25 cellular contexts compared by ENCODE assay signal in the genomic region with DNA sequence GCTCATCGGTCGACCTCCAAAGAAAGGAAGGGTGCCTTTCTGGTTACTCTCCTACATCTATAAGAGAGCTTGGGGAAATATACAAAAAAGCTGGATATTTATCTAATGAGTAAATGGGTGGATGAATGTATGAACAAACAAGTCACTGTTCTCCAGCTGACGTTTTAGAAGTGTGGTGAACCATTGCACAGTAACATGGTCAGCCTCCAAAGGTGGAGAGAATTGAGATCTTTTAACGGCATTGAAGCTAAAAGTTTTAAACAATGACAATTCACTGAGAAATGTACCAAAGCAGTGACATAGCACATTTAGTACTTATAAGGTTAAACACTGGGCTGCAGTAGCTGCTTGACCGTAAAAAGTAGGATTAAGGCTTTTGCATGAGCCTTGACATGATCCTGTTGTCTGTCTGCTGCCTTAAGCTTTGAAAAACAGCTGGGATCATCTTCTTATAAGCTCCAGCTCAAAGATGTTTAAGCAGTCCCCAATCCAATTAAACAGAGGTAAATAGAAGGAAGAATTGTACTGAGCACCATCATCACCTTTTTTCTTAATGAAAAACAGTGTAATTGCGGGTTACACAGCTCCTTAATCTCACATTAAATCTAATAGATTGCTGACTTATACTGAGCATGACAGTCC.
DNase-seq lines count a peak whose midpoint lies in the region; ATAC-seq lines count a peak whose summit lies in the region.
"Had no signal": no experiment of that assay in that cellular context is flagged by ENCODE, and none has a peak within 500 bp of the region (broad histone marks: within the 10 kb centered on the region; RNA-seq: fewer than 3 reads in every experiment).

No MANE protein-coding gene starts in this region.

- intact Hi-C loops in right cardiac atrium (cut with DNase I), result loop anchor here in 1 of 4 donors (10.0 kb wide), 1 partner anchor 58 kb away; no protein-coding TSS in a partner anchor

- no peaks in the 10 kb centered on the region; the same call in 1 of the 2 replicates for H3K4me1 ChIP-seq in SJCRH30
- H3K4me1 ChIP-seq in right cardiac atrium (ENCODE audit: control insufficient read depth, insufficient read depth, low read length), result no peaks in the 10 kb centered on the region
- H3K4me1 ChIP-seq: breast epithelium, Caco-2 had no signal

- peak overlapping the region; percentile 9; the same call in 1 of the 2 replicates for H3K27ac ChIP-seq in SJCRH30
- no peak overlapping the region for H3K27ac ChIP-seq in right cardiac atrium (ENCODE audit: low read length)
- H3K27ac ChIP-seq: breast epithelium, C4-2B, skin epidermis had no signal

- DNase-seq in COLO829 (ENCODE audit: low spot score) (peak; percentile 60), H4 (ENCODE audit: low spot score) (peak; percentile 38), SJCRH30 (peak in 1 of 2 experiments; percentile 3), iris pigment epithelial cell (ENCODE audit: low read depth) (peak; percentile 2), anterior cingulate cortex (lab: John Stamatoyannopoulos, UW) (no peak), right cardiac atrium (no peak)
- DNase-seq in effector memory CD8-positive, alpha-beta T cell, result no peak
- DNase-seq: activated CD4-positive, alpha-beta T cell treated with anti-CD3 and anti-CD28 coated beads for 36 hours; activated CD8-positive, alpha-beta T cell treated with anti-CD3 and anti-CD28 coated beads, Interleukin-2, amount 10 ng/mL, durations not matched to agents 7 days and 5 days; activated naive CD4-positive, alpha-beta T cell treated with anti-CD3 and anti-CD28 coated beads, Interleukin-2, amount 10 ng/mL, durations not matched to agents 7 days and 5 days; Caco-2; hypothalamus; immature natural killer cell; KG1; MG63; NCI-H1930; stimulated activated naive B cell treated with anti-CD40 and anti-IgM and Interleukin-4, amounts not matched to agents 10 μg/mL and 1 μg/mL and 100 μg/mL, for 72 hours; substantia nigra; T-helper 2 cell had no signal

- no peak overlapping the region for H3K4me3 Mint-ChIP-seq in effector memory CD8-positive, alpha-beta T cell
- H3K4me3 Mint-ChIP-seq: activated CD4-positive, alpha-beta T cell treated with anti-CD3 and anti-CD28 coated beads for 36 hours; activated CD8-positive, alpha-beta T cell treated with anti-CD3 and anti-CD28 coated beads, Interleukin-2, amount 10 ng/mL, durations not matched to agents 7 days and 5 days; activated naive CD4-positive, alpha-beta T cell treated with anti-CD3 and anti-CD28 coated beads, Interleukin-2, amount 10 ng/mL, durations not matched to agents 7 days and 5 days; activated T-helper 17 cell treated with anti-CD3 and anti-CD28 coated beads, Interleukin-2, amount 50 U/mL, for 72 hours; immature natural killer cell; nephron; stimulated activated naive B cell treated with anti-CD40 and anti-IgM and Interleukin-4, amounts not matched to agents 10 μg/mL and 1 μg/mL and 100 μg/mL, for 72 hours; type B pancreatic cell had no signal

- no peaks in the 10 kb centered on the region for H3K9me3 ChIP-seq in SJCRH30 (replicated peaks)
- H3K9me3 ChIP-seq in right cardiac atrium (ENCODE audit: control insufficient read depth, low read length), result no peaks in the 10 kb centered on the region
- H3K9me3 ChIP-seq: breast epithelium, Caco-2, MG63 had no signal

- H3K27me3 Mint-ChIP-seq in effector memory CD8-positive, alpha-beta T cell, result no peaks in the 10 kb centered on the region
- H3K27me3 Mint-ChIP-seq: activated CD4-positive, alpha-beta T cell treated with anti-CD3 and anti-CD28 coated beads for 36 hours; activated naive CD4-positive, alpha-beta T cell treated with anti-CD3 and anti-CD28 coated beads, Interleukin-2, amount 10 ng/mL, durations not matched to agents 7 days and 5 days had no signal

- H3K27me3 ChIP-seq in SJCRH30 (no peaks in the 10 kb centered on the region), right cardiac atrium (ENCODE audit: control insufficient read depth, insufficient read depth) (no peaks in the 10 kb centered on the region)
- H3K27me3 ChIP-seq: breast epithelium had no signal

- no peaks in the 10 kb centered on the region for H3K4me1 Mint-ChIP-seq in effector memory CD8-positive, alpha-beta T cell (ENCODE audit: low read depth in 2 of 2)
- H3K4me1 Mint-ChIP-seq: activated CD4-positive, alpha-beta T cell treated with anti-CD3 and anti-CD28 coated beads for 36 hours; activated naive CD4-positive, alpha-beta T cell treated with anti-CD3 and anti-CD28 coated beads, Interleukin-2, amount 10 ng/mL, durations not matched to agents 7 days and 5 days; activated T-helper 17 cell treated with anti-CD3 and anti-CD28 coated beads, Interleukin-2, amount 50 U/mL, for 72 hours; immature natural killer cell had no signal

- H3K36me3 ChIP-seq in SJCRH30, result no peaks in the 10 kb centered on the region
- H3K36me3 ChIP-seq: breast epithelium, MG63 had no signal

- no peak for ATAC-seq in effector memory CD8-positive, alpha-beta T cell (replicated peaks)
- no peak for ATAC-seq in right cardiac atrium
- ATAC-seq: activated CD4-positive, alpha-beta T cell treated with anti-CD3 and anti-CD28 coated beads for 36 hours; activated CD8-positive, alpha-beta T cell treated with anti-CD3 and anti-CD28 coated beads, Interleukin-2, amount 10 ng/mL, durations not matched to agents 7 days and 5 days; activated T-helper 17 cell treated with anti-CD3 and anti-CD28 coated beads, Interleukin-2, amount 50 U/mL, for 72 hours; stimulated activated naive B cell treated with anti-CD40 and anti-IgM and Interleukin-4, amounts not matched to agents 10 μg/mL and 1 μg/mL and 100 μg/mL, for 72 hours had no signal

- H3K27ac Mint-ChIP-seq in effector memory CD8-positive, alpha-beta T cell, result no peak overlapping the region
- H3K27ac Mint-ChIP-seq: activated CD4-positive, alpha-beta T cell treated with anti-CD3 and anti-CD28 coated beads for 36 hours; activated CD8-positive, alpha-beta T cell treated with anti-CD3 and anti-CD28 coated beads, Interleukin-2, amount 10 ng/mL, durations not matched to agents 7 days and 5 days; activated naive CD4-positive, alpha-beta T cell treated with anti-CD3 and anti-CD28 coated beads, Interleukin-2, amount 10 ng/mL, durations not matched to agents 7 days and 5 days; activated T-helper 17 cell treated with anti-CD3 and anti-CD28 coated beads, Interleukin-2, amount 50 U/mL, for 72 hours; immature natural killer cell; nephron; stimulated activated naive B cell treated with anti-CD40 and anti-IgM and Interleukin-4, amounts not matched to agents 10 μg/mL and 1 μg/mL and 100 μg/mL, for 72 hours; type B pancreatic cell had no signal

- H3K36me3 Mint-ChIP-seq in effector memory CD8-positive, alpha-beta T cell (ENCODE audit: insufficient read depth), result no peaks in the 10 kb centered on the region
- H3K36me3 Mint-ChIP-seq: activated naive CD4-positive, alpha-beta T cell treated with anti-CD3 and anti-CD28 coated beads, Interleukin-2, amount 10 ng/mL, durations not matched to agents 7 days and 5 days; immature natural killer cell; stimulated activated naive B cell treated with anti-CD40 and anti-IgM and Interleukin-4, amounts not matched to agents 10 μg/mL and 1 μg/mL and 100 μg/mL, for 72 hours; type B pancreatic cell had no signal

- peaks cover 8 to 10% of the 10 kb centered on the region in 2 donors for H3K9me3 Mint-ChIP-seq in effector memory CD8-positive, alpha-beta T cell

- H3K4me3 ChIP-seq in SJCRH30 (no peak overlapping the region), right cardiac atrium (ENCODE audit: low read length) (no peak overlapping the region)
- H3K4me3 ChIP-seq: breast epithelium, MG63, skin epidermis had no signal

- 72% methylated on average over 6 of the region's 6 CpGs for whole genome bisulfite sequencing in right cardiac atrium

Comparison
In these comparisons a context has a peak if more than half of its experiments do, and no peak if none do; other contexts are left out.
1. DNase-seq: peak in COLO829 (single experiment), H4 (single experiment) and iris pigment epithelial cell (single experiment); none in effector memory CD8-positive, alpha-beta T cell (0 of 3), anterior cingulate cortex (0 of 58) and right cardiac atrium (0 of 3).